ENCODE assay signal across 11 cellular contexts in the genomic region with DNA sequence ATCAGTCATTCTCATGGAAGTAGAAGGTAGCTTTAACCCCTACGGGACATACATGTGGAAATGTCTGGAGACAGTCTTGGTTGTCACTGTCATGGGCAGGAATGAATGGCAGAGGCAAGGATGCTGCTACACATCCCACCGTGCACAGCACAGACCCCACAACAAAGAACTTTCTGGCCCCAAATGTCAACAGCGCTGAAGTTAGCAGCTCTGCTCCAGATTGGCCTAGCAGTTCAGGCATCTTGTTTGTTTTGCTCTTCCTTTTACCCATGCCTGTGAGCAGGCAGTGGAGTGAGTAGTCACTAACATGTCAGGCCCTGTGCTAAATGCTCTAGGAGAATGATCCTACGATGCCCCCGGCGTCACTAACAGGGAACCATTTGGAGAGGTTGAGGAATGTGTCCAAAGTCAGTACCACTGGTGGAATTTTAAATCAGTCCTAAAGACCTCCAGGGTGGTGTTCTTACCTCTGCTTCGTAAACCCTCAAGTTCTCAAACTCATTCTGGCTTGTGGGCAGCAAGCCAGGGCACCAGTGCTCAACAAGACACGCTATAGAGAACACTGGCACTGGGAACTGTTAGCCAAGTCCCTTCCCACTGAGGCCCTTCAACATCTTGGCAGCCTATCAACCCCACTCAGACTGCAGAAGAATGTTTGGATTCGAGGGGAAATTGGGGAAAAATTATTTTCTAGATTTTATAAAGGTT.
A peak's percentile ranks its signal among the peaks of the same experiment; 100 is the strongest.
DNase-seq lines count a peak whose midpoint lies in the region; ATAC-seq and TF ChIP-seq lines count a peak whose summit lies in the region.
"Had no signal": no experiment of that assay in that cellular context is flagged by ENCODE, and none has a peak within 500 bp of the region (broad histone marks: within the 10 kb centered on the region; RNA-seq: fewer than 3 reads in every experiment).

No MANE protein-coding gene starts in this region.

- CTCF ChIA-PET in activated naive CD4-positive, alpha-beta T cell treated with anti-CD3 and anti-CD28 coated beads, Interleukin-2, amount 10 ng/mL, durations not matched to agents 7 days and 5 days (lab: Charles Lee) = interaction anchor here (0.9 to 1.6 kb wide), 5 partner anchors 9 to 70 kb away, joined by 3 to 6 read pairs (median 3); no protein-coding TSS in a partner anchor
- CTCF ChIA-PET in activated B cell treated with CpG ODN at 0.5 μM for 24 hours (lab: Charles Lee) = interaction anchor here (3.0 kb wide), 1 partner anchor 25 kb away, joined by 13 read pairs; no protein-coding TSS in a partner anchor

- peaks cover 98% of the 10 kb centered on the region for H3K4me1 Mint-ChIP-seq in activated naive CD4-positive, alpha-beta T cell treated with anti-CD3 and anti-CD28 coated beads, Interleukin-2, amount 10 ng/mL, durations not matched to agents 7 days and 5 days
- H3K4me1 Mint-ChIP-seq in activated B cell treated with CpG ODN at 0.5 μM for 24 hours = peaks cover 94% of the 10 kb centered on the region

- no peaks in the 10 kb centered on the region for H3K9me3 Mint-ChIP-seq in activated naive CD4-positive, alpha-beta T cell treated with anti-CD3 and anti-CD28 coated beads, Interleukin-2, amount 10 ng/mL, durations not matched to agents 7 days and 5 days
- H3K9me3 Mint-ChIP-seq in activated B cell treated with CpG ODN at 0.5 μM for 24 hours = no peaks in the 10 kb centered on the region

- ATAC-seq in activated B cell treated with CpG ODN at 0.5 μM for 24 hours (ENCODE audit: low read depth) = no peak

- no peaks in the 10 kb centered on the region for H3K27me3 ChIP-seq in suprapubic skin

- no peak overlapping the region for H3K4me3 ChIP-seq in suprapubic skin

- WGBS in suprapubic skin = 34% methylated on average over 7 of the region's 9 CpGs

- no peaks in the 10 kb centered on the region for H3K9me3 ChIP-seq in suprapubic skin

- intact Hi-C loops in activated B cell treated with CpG ODN at 0.5 μM for 24 hours (cut with micrococcal nuclease) = loop anchor here (1.0 to 5.0 kb wide), 5 partner anchors 10 to 434 kb away; no protein-coding TSS in a partner anchor

- TF ChIP-seq CTCF in activated B cell treated with CpG ODN at 0.5 μM for 24 hours (IDR thresholded peaks at IDR 0.05) (no peak), suprapubic skin (IDR thresholded peaks at IDR 0.05) (no peak)

- H3K4me3 Mint-ChIP-seq in activated naive CD4-positive, alpha-beta T cell treated with anti-CD3 and anti-CD28 coated beads, Interleukin-2, amount 10 ng/mL, durations not matched to agents 7 days and 5 days = no peak overlapping the region
- H3K4me3 Mint-ChIP-seq in activated B cell treated with CpG ODN at 0.5 μM for 24 hours = peak overlapping the region; percentile 16

- no peaks in the 10 kb centered on the region for H3K36me3 ChIP-seq in suprapubic skin

- H3K4me1 ChIP-seq in suprapubic skin = peaks cover 78% of the 10 kb centered on the region

- peaks cover 5% of the 10 kb centered on the region for H3K27me3 Mint-ChIP-seq in activated naive CD4-positive, alpha-beta T cell treated with anti-CD3 and anti-CD28 coated beads, Interleukin-2, amount 10 ng/mL, durations not matched to agents 7 days and 5 days
- H3K27me3 Mint-ChIP-seq in activated B cell treated with CpG ODN at 0.5 μM for 24 hours = no peaks in the 10 kb centered on the region

- H3K27ac Mint-ChIP-seq in activated naive CD4-positive, alpha-beta T cell treated with anti-CD3 and anti-CD28 coated beads, Interleukin-2, amount 10 ng/mL, durations not matched to agents 7 days and 5 days = peak overlapping the region; percentile 100
- H3K27ac Mint-ChIP-seq in activated B cell treated with CpG ODN at 0.5 μM for 24 hours = peak overlapping the region; percentile 99

- H3K27ac ChIP-seq in suprapubic skin = peak overlapping the region; percentile 7

- POLR2A ChIA-PET in activated B cell treated with CpG ODN at 0.5 μM for 24 hours (lab: Charles Lee) = interaction anchor here (0.6 to 6.1 kb wide), 17 partner anchors 10 to 377 kb away, joined by 3 to 50 read pairs (median 6); partner anchors contain the start of gene FOXP1

- H3K36me3 Mint-ChIP-seq in activated naive CD4-positive, alpha-beta T cell treated with anti-CD3 and anti-CD28 coated beads, Interleukin-2, amount 10 ng/mL, durations not matched to agents 7 days and 5 days = peaks cover 33% of the 10 kb centered on the region
- peaks cover 5% of the 10 kb centered on the region for H3K36me3 Mint-ChIP-seq in activated B cell treated with CpG ODN at 0.5 μM for 24 hours (ENCODE audit: low read depth)

- DNase-seq in activated naive CD4-positive, alpha-beta T cell treated with anti-CD3 and anti-CD28 coated beads, Interleukin-2, amount 10 ng/mL, durations not matched to agents 7 days and 5 days = no peak
- no peak for DNase-seq in activated naive CD4-positive, alpha-beta T cell treated with Interleukin-2 at 50 U/mL for 16 hours
- DNase-seq in activated B cell treated with CpG ODN at 0.5 μM for 24 hours (no peak), glomerular visceral epithelial cell (ENCODE audit: extremely low spot score) (peak; percentile 27), suprapubic skin (ENCODE audit: low spot score in 2 of 2) (no peak), NCI-H748 treated with DMSO at 0.1 percent for 48 hours (lab: John Stamatoyannopoulos, UW) (no peak), SIG-M5 (lab: John Stamatoyannopoulos, UW) (no peak), SW 1271 (lab: John Stamatoyannopoulos, UW) (no peak)
- DNase-seq: activated CD4-positive, alpha-beta T cell treated with anti-CD3 and anti-CD28 coated beads, Interleukin-2, amount 50 U/mL, for 1 hour; NCI-H446 treated with DMSO at 0.1 percent for 48 hours; stimulated activated naive CD4-positive, alpha-beta T cell treated with Interleukin-2 at 50 U/mL for 16 hours had no signal

- TF ChIP-seq EP300 in suprapubic skin (IDR thresholded peaks at IDR 0.05) = no peak

- TF ChIP-seq POLR2A in suprapubic skin (IDR thresholded peaks at IDR 0.05) = no peak
